In genomic region chr5:131536211-131536826, GRCh38 we compare ENCODE assay signal across 1 cellular context.
A peak's percentile ranks its signal among the peaks of the same experiment; 100 is the strongest.
TF ChIP-seq lines count a peak whose summit lies in the region.

No MANE protein-coding gene starts in this region.

TF ChIP-seq in HEK293, 187 proteins besides CTCF, POLR2A, EP300 and RAD21 (continued from another document and continues in another):
- TF ChIP-seq ZNF561 (tag by site-specific recombination; IDR thresholded peaks at IDR 0.05; ENCODE audit: borderline replicate concordance) (0 out of 2 replicates have a peak, but pooled peaks have one; percentile 49), ZNF239 (tag by site-specific recombination; IDR thresholded peaks at IDR 0.05) (no peak), ZNF549 (tag by site-specific recombination; IDR thresholded peaks at IDR 0.05) (no peak), ZNF629 (tag by site-specific recombination; IDR thresholded peaks at IDR 0.05) (peak; percentile 97), ZNF24 (tag by site-specific recombination; IDR thresholded peaks at IDR 0.05) (peak; percentile 68; the same call in 1 of the 2 replicates), PRDM2 (tag by site-specific recombination; IDR thresholded peaks at IDR 0.05; ENCODE audit: borderline replicate concordance) (no peak), ZNF580 (tag by site-specific recombination; IDR thresholded peaks at IDR 0.05) (peak; percentile 40; the same call in 1 of the 2 replicates), TSHZ1 (tag by site-specific recombination; IDR thresholded peaks at IDR 0.05; ENCODE audit: borderline replicate concordance) (peak; percentile 51; the same call in 1 of the 2 replicates), ZNF423 (tag by site-specific recombination; IDR thresholded peaks at IDR 0.05) (no peak), ZNF324 (tag by site-specific recombination; IDR thresholded peaks at IDR 0.05) (0 out of 2 replicates have a peak, but pooled peaks have one; percentile 63), ZNF670 (tag by site-specific recombination; IDR thresholded peaks at IDR 0.05; ENCODE audit: low read depth) (no peak), GLI4 (tag by site-specific recombination; IDR thresholded peaks at IDR 0.05) (no peak), OSR2 (tag by site-specific recombination; IDR thresholded peaks at IDR 0.05) (peak; percentile 38; the same call in 1 of the 2 replicates), PRDM4 (tag by site-specific recombination; IDR thresholded peaks at IDR 0.05) (peak; percentile 98), ZNF146 (tag by site-specific recombination; IDR thresholded peaks at IDR 0.05) (no peak), ZNF114 (tag by site-specific recombination; IDR thresholded peaks at IDR 0.05) (no peak), KLF17 (tag by site-specific recombination; IDR thresholded peaks at IDR 0.05) (0 out of 2 replicates have a peak, but pooled peaks have one; percentile 50), ZNF354C (tag by site-specific recombination; IDR thresholded peaks at IDR 0.05; ENCODE audit: borderline replicate concordance, low read depth) (no peak), SALL2 (tag by site-specific recombination; IDR thresholded peaks at IDR 0.05; ENCODE audit: borderline replicate concordance) (no peak), KLF10 (tag by site-specific recombination; IDR thresholded peaks at IDR 0.05) (peak; percentile 34; the same call in 1 of the 2 replicates), ZNF660 (tag by site-specific recombination; IDR thresholded peaks at IDR 0.05) (peak; percentile 66), ZNF654 (tag by site-specific recombination; IDR thresholded peaks at IDR 0.05; ENCODE audit: low read depth) (no peak), MZF1 (tag by site-specific recombination; IDR thresholded peaks at IDR 0.05; ENCODE audit: borderline replicate concordance) (peak; percentile 40; the same call in 1 of the 2 replicates), ZNF624 (tag by site-specific recombination; IDR thresholded peaks at IDR 0.05) (no peak), ZSCAN23 (tag by site-specific recombination; IDR thresholded peaks at IDR 0.05) (no peak), FEZF1 (tag by site-specific recombination; IDR thresholded peaks at IDR 0.05) (peak; percentile 33; the same call in 1 of the 2 replicates), ZNF488 (tag by site-specific recombination; IDR thresholded peaks at IDR 0.05) (no peak), BCL11A (tag by site-specific recombination; IDR thresholded peaks at IDR 0.05; ENCODE audit: low read depth) (peak; percentile 51; the same call in 1 of the 2 replicates), ZNF16 (tag by site-specific recombination; IDR thresholded peaks at IDR 0.05; ENCODE audit: low read depth) (no peak), ZNF175 (tag by site-specific recombination; IDR thresholded peaks at IDR 0.05) (no peak), ATF2 (tag by site-specific recombination; IDR thresholded peaks at IDR 0.05; ENCODE audit: low read depth) (peak; percentile 71; the same call in 1 of the 2 replicates), ZNF449 (tag by site-specific recombination; IDR thresholded peaks at IDR 0.05) (no peak; the same call in 1 of the 2 replicates), KLF1 (tag by site-specific recombination; IDR thresholded peaks at IDR 0.05) (no peak), ZNF843 (tag by site-specific recombination; IDR thresholded peaks at IDR 0.05) (peak; percentile 71; the same call in 1 of the 2 replicates), ZNF274 (IDR thresholded peaks at IDR 0.05; ENCODE audit: low read length) (no peak), ZNF274 (tag by site-specific recombination; IDR thresholded peaks at IDR 0.05; ENCODE audit: borderline replicate concordance) (no peak), BCL11B (tag by site-specific recombination; IDR thresholded peaks at IDR 0.05; ENCODE audit: low read depth) (no peak), WT1 (tag by site-specific recombination; IDR thresholded peaks at IDR 0.05) (peak; percentile 83), ZNF571 (tag by site-specific recombination; IDR thresholded peaks at IDR 0.05) (no peak), GLIS1 (tag by site-specific recombination; IDR thresholded peaks at IDR 0.05) (peak; percentile 32; the same call in 1 of the 2 replicates), KLF8 (tag by site-specific recombination; IDR thresholded peaks at IDR 0.05) (0 out of 2 replicates have a peak, but pooled peaks have one; percentile 41), ZNF791 (tag by site-specific recombination; IDR thresholded peaks at IDR 0.05) (no peak), IKZF3 (tag by site-specific recombination; IDR thresholded peaks at IDR 0.05) (peak; percentile 89), ZNF433 (tag by site-specific recombination; IDR thresholded peaks at IDR 0.05; ENCODE audit: low read depth) (no peak), ZNF777 (tag by site-specific recombination; IDR thresholded peaks at IDR 0.05; ENCODE audit: borderline replicate concordance) (no peak)
